ENCODE assay signal across 24 cellular contexts in the genomic region with DNA sequence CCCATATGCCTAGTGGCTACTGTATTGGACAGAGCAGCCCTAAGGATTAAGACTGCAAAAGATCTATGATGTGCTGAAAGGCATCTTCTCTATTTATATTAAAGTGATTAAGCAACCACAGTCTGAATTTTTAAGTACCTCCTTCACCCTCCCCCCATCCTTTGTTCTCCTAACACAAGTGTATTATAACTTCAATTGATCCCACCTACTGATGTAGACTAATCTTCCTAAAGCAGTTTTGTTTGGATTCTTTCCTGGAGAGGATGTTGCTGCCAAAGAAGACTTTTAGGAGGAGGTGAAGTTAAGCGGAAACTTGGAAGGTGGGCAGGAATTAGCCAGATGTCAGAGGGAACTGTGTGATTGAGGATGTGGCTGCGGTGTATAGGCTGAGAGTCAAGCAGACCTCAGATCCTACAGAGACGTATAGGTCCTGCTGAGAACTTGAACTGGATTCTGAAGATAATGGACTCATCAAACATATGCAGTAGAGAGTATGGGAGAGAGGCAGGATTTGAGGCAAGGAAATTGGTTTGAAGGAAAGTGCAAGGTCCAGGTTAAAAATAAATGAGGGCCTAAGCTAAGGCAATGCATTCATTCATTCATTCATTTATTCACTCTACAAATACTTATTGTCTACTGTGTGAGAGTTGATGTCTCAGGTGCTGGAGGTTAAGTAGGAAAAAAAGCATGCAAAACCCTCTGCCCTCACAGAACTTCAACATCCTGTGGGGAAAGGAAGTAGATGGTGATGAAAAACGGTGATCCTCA.
"Had no signal": no experiment of that assay in that cellular context is flagged by ENCODE, and none has a peak within 500 bp of the region (broad histone marks: within the 10 kb centered on the region; RNA-seq: fewer than 3 reads in every experiment).

No MANE protein-coding gene starts in this region.

- DNase-seq: activated CD4-positive, alpha-beta memory T cell treated with anti-CD3 and anti-CD28 coated beads for 36 hours; activated CD4-positive, alpha-beta T cell treated with anti-CD3 and anti-CD28 coated beads for 48 hours; activated naive CD4-positive, alpha-beta T cell treated with anti-CD3 and anti-CD28 coated beads, Interleukin-2, amount 10 ng/mL, durations not matched to agents 7 days and 5 days; activated T-cell treated with anti-CD3 and anti-CD28 coated beads, Interleukin-2, amount 50 U/mL, for 48 hours; amygdala; brain microvascular endothelial cell; caudate nucleus; dermis blood vessel endothelial cell; effector CD8-positive, alpha-beta T cell; erythroblast; foreskin keratinocyte; kidney glomerular epithelial cell; left lung; naive thymus-derived CD8-positive, alpha-beta T cell; ovary; right cardiac atrium; stomach; T-helper 17 cell had no signal

- H3K4me3 ChIP-seq: hepatocyte, left lung, lung, ovary, prostate gland, skin epidermis, stomach, suprapubic skin, tibial nerve had no signal
